Comparison of ENCODE assay signal across 4 cellular contexts in genomic region chr1:167887187-167887586, GRCh38. TPM values are rescaled to one million over a fixed set of nuclear protein-coding genes. Genes with fewer than 3 reads are reported as not detected.
"Had no signal": no experiment of that assay in that cellular context is flagged by ENCODE, and none has a peak within 500 bp of the region (broad histone marks: within the 10 kb centered on the region; RNA-seq: fewer than 3 reads in every experiment).

No MANE protein-coding gene starts in this region.

RNA-seq across cellular contexts. Expression of gene ADCY10, which starts 26.7 kb away (rescaled TPM):
- total RNA-seq: PC-3, Right ventricle myocardium inferior, SJSA1, SK-MEL-5 had no signal
